ENCODE assay signal across 13 cellular contexts in the genomic region with DNA sequence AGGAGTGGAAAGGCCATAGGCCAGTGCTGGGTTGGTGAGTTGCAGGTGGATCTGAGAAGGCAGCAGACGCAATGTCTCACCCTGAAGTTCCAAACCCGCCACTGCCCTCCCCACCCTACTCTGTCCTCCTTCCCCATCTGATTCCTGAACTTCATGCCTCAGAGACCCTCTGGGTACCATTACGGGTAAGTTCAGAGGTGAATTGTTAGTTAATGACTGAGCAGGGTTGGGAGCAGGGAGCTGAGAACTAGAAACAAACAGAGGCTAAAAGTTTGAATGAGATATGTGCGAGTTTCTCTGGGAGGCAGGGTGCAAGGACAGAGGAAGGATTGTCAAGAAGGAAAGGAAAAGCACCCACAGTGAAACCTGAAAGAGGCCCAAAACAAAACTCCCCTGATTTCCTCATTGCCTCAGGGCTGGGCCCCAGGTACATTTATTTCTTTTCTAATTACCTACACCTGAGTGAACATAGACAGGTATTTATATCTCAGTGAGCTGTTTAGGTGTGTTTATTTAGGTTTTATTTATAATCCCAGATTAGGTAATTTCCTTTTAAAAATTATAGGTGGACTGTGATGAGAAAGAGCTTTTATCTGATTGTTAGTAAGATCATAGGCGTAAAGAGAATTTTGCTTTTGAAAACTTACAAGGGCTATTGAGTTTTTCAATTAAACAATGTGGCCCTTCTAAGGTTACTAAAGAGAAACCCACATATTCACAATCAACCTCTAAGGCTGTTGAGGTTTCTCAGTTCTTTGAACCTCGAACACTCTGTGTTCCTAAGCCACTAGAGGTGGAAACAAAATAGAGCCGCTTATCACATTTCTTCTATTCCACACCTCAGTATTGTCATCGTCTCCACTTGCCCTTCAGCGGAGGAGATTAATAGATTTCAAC.
A peak's percentile ranks its signal among the peaks of the same experiment; 100 is the strongest.
DNase-seq lines count a peak whose midpoint lies in the region; ATAC-seq and TF ChIP-seq lines count a peak whose summit lies in the region.
"Had no signal": no experiment of that assay in that cellular context is flagged by ENCODE, and none has a peak within 500 bp of the region (broad histone marks: within the 10 kb centered on the region; RNA-seq: fewer than 3 reads in every experiment).

No MANE protein-coding gene starts in this region.

- ATAC-seq in body of pancreas, result no peak
- ATAC-seq: activated CD8-positive, alpha-beta T cell treated with anti-CD3 and anti-CD28 coated beads for 36 hours; stimulated activated naive B cell treated with anti-CD40 and anti-IgM and Interleukin-4, amounts not matched to agents 10 μg/mL and 1 μg/mL and 100 μg/mL, for 72 hours had no signal

- H3K9me3 ChIP-seq in OCI-LY1 (ENCODE audit: low read length) (no peaks in the 10 kb centered on the region), hepatocyte (ENCODE audit: low read depth) (no peaks in the 10 kb centered on the region), body of pancreas (no peaks in the 10 kb centered on the region)

- peak overlapping the region; percentile 12 for H2AFZ ChIP-seq in OCI-LY1 (ENCODE audit: low read length)
- H2AFZ ChIP-seq in hepatocyte, result no peak overlapping the region

- H3K36me3 ChIP-seq in OCI-LY1 (ENCODE audit: insufficient read depth, low read length) (no peaks in the 10 kb centered on the region), hepatocyte (replicated peaks; ENCODE audit: insufficient read depth, low read depth) (no peaks in the 10 kb centered on the region), body of pancreas (replicated peaks in 1 of 2; ENCODE audit: insufficient read depth in 1 of 2, low read depth in 2 of 2) (no peaks in the 10 kb centered on the region)

- H3K27me3 ChIP-seq in OCI-LY1 (ENCODE audit: insufficient read depth, low read length) (no peaks in the 10 kb centered on the region), hepatocyte (no peaks in the 10 kb centered on the region), body of pancreas (no peaks in the 10 kb centered on the region)

- TF ChIP-seq POLR2A in body of pancreas (IDR thresholded peaks at IDR 0.05), result no peak

- H3K4me1 ChIP-seq in OCI-LY1 (ENCODE audit: insufficient read depth, low read length, severe bottlenecking) (peaks cover 27% of the 10 kb centered on the region), hepatocyte (ENCODE audit: insufficient read depth) (peaks cover 20% of the 10 kb centered on the region), body of pancreas (no peaks in the 10 kb centered on the region)

- 64% methylated on average over 9 of the region's 9 CpGs for WGBS in hepatocyte (ENCODE audit: low lambda C conversion rate, missing lambda C conversion rate)
- 76 to 84% methylated on average over 9 of the region's 9 CpGs for WGBS in body of pancreas, 2 donors

- intact Hi-C loops in body of pancreas (cut with DNase I), result no loop called here

- no peak overlapping the region for H3K9ac ChIP-seq in OCI-LY1 (ENCODE audit: low read length)

- H3K9me2 ChIP-seq in OCI-LY1 (ENCODE audit: low read depth, low read length) (no peaks in the 10 kb centered on the region), hepatocyte (replicated peaks; ENCODE audit: insufficient read depth) (no peaks in the 10 kb centered on the region)

- 0 out of 2 replicates have a peak overlapping the region, but pooled peaks have one; percentile 1 for H3K4me2 ChIP-seq in OCI-LY1 (ENCODE audit: low read length)
- H3K4me2 ChIP-seq in hepatocyte, result peak overlapping the region; percentile 11

- TF ChIP-seq CTCF in OCI-LY1 (IDR thresholded peaks at IDR 0.05; ENCODE audit: low read length) (no peak), hepatocyte (IDR thresholded peaks at IDR 0.05; ENCODE audit: poor library complexity) (no peak), body of pancreas (IDR thresholded peaks at IDR 0.05) (no peak)

- H3K79me2 ChIP-seq in OCI-LY1 (ENCODE audit: insufficient read depth, low read length), result no peaks in the 10 kb centered on the region
- H3K79me2 ChIP-seq in hepatocyte, result no peaks in the 10 kb centered on the region

- H3F3A ChIP-seq in OCI-LY1 (ENCODE audit: insufficient read depth, low read length), result no peaks in the 10 kb centered on the region

- peak; percentile 10 for DNase-seq in NCI-H1436 treated with DMSO at 0.1 percent for 48 hours (lab: John Stamatoyannopoulos, UW)
- DNase-seq in NCI-H1436 (lab: John Stamatoyannopoulos, UW), result no peak
- no peak for DNase-seq in hepatocyte (ENCODE audit: low spot score)
- DNase-seq in body of pancreas, result no peak
- no peak for DNase-seq in activated CD4-positive, alpha-beta T cell treated with anti-CD3 and anti-CD28 coated beads for 4 hours
- DNase-seq in HUDEP-2 (lab: John Stamatoyannopoulos, UW; ENCODE audit: unreplicated experiment in 76 of 76), result no peak
- DNase-seq: activated CD8-positive, alpha-beta T cell treated with anti-CD3 and anti-CD28 coated beads for 36 hours; CD4-positive, alpha-beta memory T cell; GDM1; NCI-H1105; stimulated activated naive B cell treated with anti-CD40 and anti-IgM and Interleukin-4, amounts not matched to agents 10 μg/mL and 1 μg/mL and 100 μg/mL, for 72 hours had no signal

- H4K20me1 ChIP-seq in OCI-LY1 (ENCODE audit: insufficient read depth, low read length), result no peaks in the 10 kb centered on the region
- no peaks in the 10 kb centered on the region for H4K20me1 ChIP-seq in hepatocyte (ENCODE audit: insufficient read depth, poor library complexity, severe bottlenecking)

- no peak overlapping the region for H3K27ac ChIP-seq in OCI-LY1 (ENCODE audit: low read depth, low read length, poor library complexity, severe bottlenecking)
- H3K27ac ChIP-seq in hepatocyte, result peak overlapping the region; percentile 13
- peak overlapping the region in 11 of 21 experiments; percentile 18 to 72 (median 40) for H3K27ac ChIP-seq in skin epidermis
- H3K27ac ChIP-seq in body of pancreas, result peak overlapping the region in 2 of 4 donors; percentile 22 to 50

- H3K4me3 ChIP-seq in OCI-LY1 (ENCODE audit: low read depth, low read length, poor library complexity, severe bottlenecking), result no peak overlapping the region
- H3K4me3 ChIP-seq in hepatocyte, result no peak overlapping the region
- H3K4me3 ChIP-seq in skin epidermis, result no peak overlapping the region
- no peak overlapping the region for H3K4me3 ChIP-seq in body of pancreas
